23 cellular contexts compared by ENCODE assay signal in the genomic region with DNA sequence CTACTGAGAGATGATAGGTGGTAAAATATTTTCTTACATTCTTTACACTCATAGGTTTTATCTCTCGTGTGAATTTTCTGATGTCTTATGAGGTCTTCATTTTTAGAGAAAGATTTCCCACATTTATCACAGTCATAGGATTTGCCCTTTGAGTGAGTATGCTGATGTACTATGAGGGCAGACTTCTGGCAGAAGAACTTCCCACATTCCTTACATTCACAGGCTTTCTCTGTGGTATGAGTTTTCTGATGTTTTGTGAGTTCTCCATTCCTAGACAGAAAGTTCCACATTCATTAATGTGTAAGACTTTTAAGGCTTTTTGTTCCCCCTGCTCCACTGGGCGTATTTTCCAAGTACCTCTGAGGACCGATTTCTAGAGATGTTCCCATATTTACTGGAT.
"Had no signal": no experiment of that assay in that cellular context is flagged by ENCODE, and none has a peak within 500 bp of the region (broad histone marks: within the 10 kb centered on the region; RNA-seq: fewer than 3 reads in every experiment).

No MANE protein-coding gene starts in this region.

- H3K27ac Mint-ChIP-seq: immature natural killer cell; memory B cell; naive thymus-derived CD4-positive, alpha-beta T cell; nephron progenitor cell had no signal

- H3K4me3 Mint-ChIP-seq: immature natural killer cell; memory B cell; naive thymus-derived CD4-positive, alpha-beta T cell; nephron progenitor cell had no signal

- H3K36me3 ChIP-seq: colonic mucosa had no signal

- H3K4me1 Mint-ChIP-seq: immature natural killer cell, memory B cell, nephron progenitor cell had no signal

- H3K4me1 ChIP-seq: colonic mucosa, foreskin keratinocyte, left ventricle myocardium inferior, lower lobe of right lung, psoas muscle, stomach, transverse colon had no signal

- H3K27me3 Mint-ChIP-seq: memory B cell; naive thymus-derived CD4-positive, alpha-beta T cell had no signal

- H3K27ac ChIP-seq: colonic mucosa, foreskin keratinocyte, left ventricle myocardium inferior, lower lobe of right lung, psoas muscle, stomach, thoracic aorta, transverse colon had no signal

- FAIRE-seq: endothelial cell of umbilical vein, keratinocyte had no signal

- H3K9me3 ChIP-seq: colonic mucosa, left ventricle myocardium inferior, lower lobe of right lung, psoas muscle, thoracic aorta, transverse colon had no signal

- ATAC-seq: foreskin keratinocyte; left cardiac atrium; lower lobe of right lung; naive thymus-derived CD4-positive, alpha-beta T cell; psoas muscle; sciatic nerve had no signal

- H3K27me3 ChIP-seq: colonic mucosa, foreskin keratinocyte, neutrophil, stomach, transverse colon had no signal

- H3K4me3 ChIP-seq: colonic mucosa, left ventricle myocardium inferior, lower lobe of right lung, psoas muscle, stomach, thoracic aorta, transverse colon had no signal

- DNase-seq: colonic mucosa; dermis blood vessel endothelial cell; erythroblast; immature natural killer cell; left cardiac atrium; left ventricle myocardium inferior; lower lobe of right lung; naive thymus-derived CD4-positive, alpha-beta T cell; nephron progenitor cell; psoas muscle; stimulated activated CD4-positive, alpha-beta T cell treated with anti-CD3 and anti-CD28 coated beads, Interleukin-2, amount 100 ng/mL, for 24 hours; stimulated activated CD4-positive, alpha-beta T cell treated with anti-CD3 and anti-CD28 coated beads, Interleukin-4, amount 100 ng/mL, for 4 hours; stimulated activated naive CD4-positive, alpha-beta T cell; stomach; substantia nigra; transverse colon had no signal
